In genomic region chr3:32460031-32460749, GRCh38 we compare ENCODE assay signal across 8 cellular contexts. TPM values are rescaled to one million over a fixed set of nuclear protein-coding genes. Genes with fewer than 3 reads are reported as not detected.
DNase-seq lines count a peak whose midpoint lies in the region; ATAC-seq, FAIRE-seq and TF ChIP-seq lines count a peak whose summit lies in the region.
"Had no signal": no experiment of that assay in that cellular context is flagged by ENCODE, and none has a peak within 500 bp of the region (broad histone marks: within the 10 kb centered on the region; RNA-seq: fewer than 3 reads in every experiment).

No MANE protein-coding gene starts in this region.

- ATAC-seq in HG02981 (IDR thresholded peaks at IDR 0.05; ENCODE audit: unreplicated experiment) = peak; percentile 94
- ATAC-seq in activated T-helper 17 cell treated with anti-CD3 and anti-CD28 coated beads, Interleukin-2, amount 50 U/mL, for 72 hours (replicated peaks) = peak; percentile 84

- no CpG with 5 or more reads among the region's 15 CpGs for WGBS in mesendoderm (ENCODE audit: extremely low coverage, insufficient coverage, low lambda C conversion rate)

- H3K4me1 ChIP-seq in mesendoderm (ENCODE audit: control insufficient read depth, low read depth, low read length) (peaks cover 14% of the 10 kb centered on the region), tibial artery (no peaks in the 10 kb centered on the region)

- no peak overlapping the region for H4K8ac ChIP-seq in mesendoderm (ENCODE audit: low read depth, low read length)

- peak overlapping the region; percentile 67 for H3K56ac ChIP-seq in mesendoderm (ENCODE audit: low read length)

- no peak overlapping the region for H2BK15ac ChIP-seq in mesendoderm (replicated peaks; ENCODE audit: low read depth)

- no peaks in the 10 kb centered on the region for H3K36me3 ChIP-seq in mesendoderm (ENCODE audit: control insufficient read depth, insufficient read depth, low read length)
- H3K36me3 ChIP-seq in tibial artery = peaks cover 0 to 6% (median 0%) of the 10 kb centered on the region in 3 donors

- H3K4me2 ChIP-seq in mesendoderm (ENCODE audit: low read length) = no peak overlapping the region

- H3K79me2 ChIP-seq in mesendoderm (ENCODE audit: control insufficient read depth, insufficient read depth, low read length) = no peaks in the 10 kb centered on the region

- H3K4me3 ChIP-seq in mesendoderm (ENCODE audit: low read length) (no peak overlapping the region), tibial artery (no peak overlapping the region)

- H3K9me3 Mint-ChIP-seq in activated T-helper 17 cell treated with anti-CD3 and anti-CD28 coated beads, Interleukin-2, amount 50 U/mL, for 72 hours = peaks cover 4% of the 10 kb centered on the region

- no peak overlapping the region for H3K23ac ChIP-seq in mesendoderm (ENCODE audit: low read length)

- no peak overlapping the region for H2AK5ac ChIP-seq in mesendoderm (ENCODE audit: low read length)

- H2BK120ac ChIP-seq in mesendoderm (ENCODE audit: low read depth, low read length) = no peak overlapping the region

- peaks cover 16% of the 10 kb centered on the region for H3K36me3 Mint-ChIP-seq in activated T-helper 17 cell treated with anti-CD3 and anti-CD28 coated beads, Interleukin-2, amount 50 U/mL, for 72 hours (ENCODE audit: low read depth)

- H3K9me3 ChIP-seq in tibial artery = no peaks in the 10 kb centered on the region

- no peaks in the 10 kb centered on the region for H3K27me3 Mint-ChIP-seq in activated T-helper 17 cell treated with anti-CD3 and anti-CD28 coated beads, Interleukin-2, amount 50 U/mL, for 72 hours
- H3K27me3 Mint-ChIP-seq: activated naive CD4-positive, alpha-beta T cell treated with anti-CD3 and anti-CD28 coated beads, Interleukin-2, amount 50 U/mL, for 24 hours had no signal

- peak overlapping the region; percentile 21 for H3K9ac ChIP-seq in mesendoderm (ENCODE audit: low read length)

- H3K27ac ChIP-seq in mesendoderm (ENCODE audit: low read depth, low read length) (peak overlapping the region; percentile 76), tibial artery (no peak overlapping the region)

- FAIRE-seq in GM19239 (lab: Jason Lieb, UNC) = peak; percentile 78

- no peak overlapping the region for H3K4me3 Mint-ChIP-seq in activated T-helper 17 cell treated with anti-CD3 and anti-CD28 coated beads, Interleukin-2, amount 50 U/mL, for 72 hours
- H3K4me3 Mint-ChIP-seq: activated naive CD4-positive, alpha-beta T cell treated with anti-CD3 and anti-CD28 coated beads, Interleukin-2, amount 50 U/mL, for 24 hours had no signal

- no peak for TF ChIP-seq CTCF in tibial artery (IDR thresholded peaks at IDR 0.05)

- peaks cover 2% of the 10 kb centered on the region for H3K79me1 ChIP-seq in mesendoderm (ENCODE audit: low read length)

- H2BK5ac ChIP-seq in mesendoderm (ENCODE audit: low read length) = no peak overlapping the region

- H4K5ac ChIP-seq in mesendoderm (ENCODE audit: low read length) = no peak overlapping the region

- intact Hi-C loops in tibial artery (cut with DNase I; ENCODE audit: low total_unique reads) = loop anchor here (10.0 kb wide), 1 partner anchor 285 kb away; no protein-coding TSS in a partner anchor

- peak; percentile 47 for DNase-seq in GM19239 (ENCODE audit: insufficient read length, low spot score)
- DNase-seq in NCI-H524 treated with DMSO at 0.1 percent for 48 hours (lab: John Stamatoyannopoulos, UW) = peak; percentile 44
- peak; percentile 97 for DNase-seq in mesendoderm
- no peak for DNase-seq in G401 (ENCODE audit: low spot score)
- DNase-seq in tibial artery = no peak

- in situ Hi-C loops in G401 (cut with HindIII; ENCODE audit: low sequenced_read_pairs) = no loop called here

- H3K27me3 ChIP-seq in mesendoderm (ENCODE audit: insufficient read depth, low read length, poor library complexity) (no peaks in the 10 kb centered on the region), tibial artery (no peaks in the 10 kb centered on the region)

- peak overlapping the region; percentile 73 for H3K4ac ChIP-seq in mesendoderm (ENCODE audit: low read depth, low read length)

- H3K18ac ChIP-seq in mesendoderm (ENCODE audit: low read length) = peak overlapping the region; percentile 91

- no peak overlapping the region for H3K27ac Mint-ChIP-seq in activated T-helper 17 cell treated with anti-CD3 and anti-CD28 coated beads, Interleukin-2, amount 50 U/mL, for 72 hours
- H3K27ac Mint-ChIP-seq: activated naive CD4-positive, alpha-beta T cell treated with anti-CD3 and anti-CD28 coated beads, Interleukin-2, amount 50 U/mL, for 24 hours had no signal

- peaks cover 17% of the 10 kb centered on the region for H3K4me1 Mint-ChIP-seq in activated T-helper 17 cell treated with anti-CD3 and anti-CD28 coated beads, Interleukin-2, amount 50 U/mL, for 72 hours

RNA-seq across cellular contexts. Expression of gene CMTM6, which starts 42.5 kb away (rescaled TPM):
- 100 to 1,000 TPM; 101 to 124 TPM for total RNA-seq in activated T-helper 17 cell treated with anti-CD3 and anti-CD28 coated beads, Interleukin-2, amount 50 U/mL, for 72 hours
- polyA plus RNA-seq in mesendoderm (2013, experiment 1 of 2) = 48.8 TPM
- 47.4 TPM for polyA plus RNA-seq in mesendoderm (2013, experiment 2 of 2)
- 78.1 and 89.6 TPM in 2 replicates for total RNA-seq in G401 (2014; rRNA removed; shearing (Covaris generic))

Comparison
In these comparisons a context has a peak if more than half of its experiments do, and no peak if none do; other contexts are left out.
1. DNase-seq: peak in GM19239 (single experiment), NCI-H524 treated with DMSO at 0.1 percent for 48 hours (single experiment) and mesendoderm (single experiment); none in G401 (single experiment) and tibial artery (0 of 2).